8 cellular contexts compared by ENCODE assay signal in genomic region chr7:149126662-149127321, GRCh38. TPM values are rescaled to one million over a fixed set of nuclear protein-coding genes. Genes with fewer than 3 reads are reported as not detected.
DNase-seq lines count a peak whose midpoint lies in the region; ATAC-seq and TF ChIP-seq lines count a peak whose summit lies in the region.

No MANE protein-coding gene starts in this region.

- H3K36me3 ChIP-seq in upper lobe of right lung = peaks cover 17% of the 10 kb centered on the region

- H3K36me3 Mint-ChIP-seq in CD14-positive monocyte = peaks cover 6 to 24% of the 10 kb centered on the region in 2 donors
- peaks cover 41% of the 10 kb centered on the region for H3K36me3 Mint-ChIP-seq in activated naive CD4-positive, alpha-beta T cell treated with anti-CD3 and anti-CD28 coated beads, Interleukin-2, amount 10 ng/mL, durations not matched to agents 7 days and 5 days

- DNase-seq in CD14-positive monocyte (ENCODE audit: low spot score) (peak; percentile 48), RWPE1 (ENCODE audit: low spot score) (peak; percentile 27), cardiac septum (ENCODE audit: low spot score) (peak; percentile 79), pons (ENCODE audit: low spot score) (peak; percentile 50), upper lobe of right lung (peak; percentile 90)
- DNase-seq in activated naive CD4-positive, alpha-beta T cell treated with anti-CD3 and anti-CD28 coated beads, Interleukin-2, amount 10 ng/mL, durations not matched to agents 7 days and 5 days = peak; percentile 76

- no peaks in the 10 kb centered on the region for H3K27me3 ChIP-seq in upper lobe of right lung

- H3K27ac ChIP-seq in RWPE1 = peak overlapping the region; percentile 94
- H3K27ac ChIP-seq in upper lobe of right lung = peak overlapping the region; percentile 96

- peaks cover 8% of the 10 kb centered on the region for H3K9me3 ChIP-seq in upper lobe of right lung

- TF ChIP-seq CTCF in CD14-positive monocyte (IDR thresholded peaks at IDR 0.05) = no peak
- TF ChIP-seq CTCF in RWPE1 (conservative IDR thresholded peaks at IDR 0.05; ENCODE audit: low read depth) = no peak
- no peak for TF ChIP-seq CTCF in upper lobe of right lung (IDR thresholded peaks at IDR 0.05)

- H3K4me1 Mint-ChIP-seq in CD14-positive monocyte = peaks cover 18% of the 10 kb centered on the region
- peaks cover 28% of the 10 kb centered on the region for H3K4me1 Mint-ChIP-seq in activated naive CD4-positive, alpha-beta T cell treated with anti-CD3 and anti-CD28 coated beads, Interleukin-2, amount 10 ng/mL, durations not matched to agents 7 days and 5 days

- peaks cover 0 to 3% (median 3%) of the 10 kb centered on the region in 3 donors for H3K27me3 Mint-ChIP-seq in CD14-positive monocyte (ENCODE audit: low read depth in 3 of 3)
- H3K27me3 Mint-ChIP-seq in activated naive CD4-positive, alpha-beta T cell treated with anti-CD3 and anti-CD28 coated beads, Interleukin-2, amount 10 ng/mL, durations not matched to agents 7 days and 5 days = peaks cover 9% of the 10 kb centered on the region

- peak overlapping the region; percentile 92 to 98 (median 98) for H3K27ac Mint-ChIP-seq in CD14-positive monocyte
- H3K27ac Mint-ChIP-seq in activated naive CD4-positive, alpha-beta T cell treated with anti-CD3 and anti-CD28 coated beads, Interleukin-2, amount 10 ng/mL, durations not matched to agents 7 days and 5 days = peak overlapping the region; percentile 99

- intact Hi-C loops in CD14-positive monocyte (cut with micrococcal nuclease) (loop anchor here (1.0 to 5.0 kb wide), 4 partner anchors 20 to 244 kb away; partner anchors contain the start of genes EZH2 (in 2 of the 2), ZNF398 (in 2 of the 2) and PDIA4 (in 1 of the 2)), cardiac septum (cut with DNase I) (loop anchor here (1.0 to 2.0 kb wide), 3 partner anchors 21 to 62 kb away; partner anchors contain the start of gene ZNF398), upper lobe of right lung (cut with DNase I) (no loop called here)

- H3K4me3 Mint-ChIP-seq in CD14-positive monocyte = peak overlapping the region; percentile 100
- H3K4me3 Mint-ChIP-seq in activated naive CD4-positive, alpha-beta T cell treated with anti-CD3 and anti-CD28 coated beads, Interleukin-2, amount 10 ng/mL, durations not matched to agents 7 days and 5 days = peak overlapping the region; percentile 99

- peak overlapping the region; percentile 98 for H3K4me3 ChIP-seq in upper lobe of right lung

- peaks cover 17% of the 10 kb centered on the region for H3K4me1 ChIP-seq in upper lobe of right lung

- POLR2A ChIA-PET in RWPE1 (lab: Yijun Ruan, JAX; ENCODE audit: low non-redundant PET) = no interaction called here

- H3K9me3 Mint-ChIP-seq in CD14-positive monocyte = peaks cover 5 to 20% (median 15%) of the 10 kb centered on the region in 7 donors
- H3K9me3 Mint-ChIP-seq in activated naive CD4-positive, alpha-beta T cell treated with anti-CD3 and anti-CD28 coated beads, Interleukin-2, amount 10 ng/mL, durations not matched to agents 7 days and 5 days = peaks cover 12% of the 10 kb centered on the region

- CTCF ChIA-PET in RWPE1 (lab: Yijun Ruan, JAX) = interaction anchor here (0.7 to 2.9 kb wide), 5 partner anchors 19 to 319 kb away, joined by 3 to 19 read pairs (median 6); partner anchors contain the start of gene ZNF398
- CTCF ChIA-PET in activated naive CD4-positive, alpha-beta T cell treated with anti-CD3 and anti-CD28 coated beads, Interleukin-2, amount 10 ng/mL, durations not matched to agents 7 days and 5 days (lab: Charles Lee) = interaction anchor here (0.7 to 2.6 kb wide), 4 partner anchors 11 to 22 kb away, joined by 3 to 29 read pairs (median 4); partner anchors contain the start of gene ZNF398

- ATAC-seq in GM19351 (IDR thresholded peaks at IDR 0.05; ENCODE audit: unreplicated experiment) = peak; percentile 41
- peak; percentile 53 for ATAC-seq in HG03460 (IDR thresholded peaks at IDR 0.05; ENCODE audit: unreplicated experiment)
- peak; percentile 84 for ATAC-seq in upper lobe of right lung

RNA-seq across cellular contexts. Expression of gene ZNF425, which starts 0.7 kb away (rescaled TPM):
- under 1 TPM in 1 of 2 donors, not detected in 1; 0.17 TPM for polyA plus RNA-seq in CD14-positive monocyte
- total RNA-seq in cardiac septum = 0.78 TPM
- total RNA-seq in upper lobe of right lung = 1.4 TPM

RNA-seq across cellular contexts. Expression of gene ZNF398, which starts 20.5 kb away (rescaled TPM):
- 1 to 10 TPM; 3.0 to 3.7 TPM for polyA plus RNA-seq in CD14-positive monocyte
- total RNA-seq in cardiac septum (7.4 TPM), upper lobe of right lung (14.5 TPM)

RNA-seq across cellular contexts. Expression of gene ZNF786, which starts 36.3 kb away (rescaled TPM):
- 1 to 10 TPM in 1 of 2 donors, under 1 TPM in 1; 0.84 to 1.2 TPM for polyA plus RNA-seq in CD14-positive monocyte
- total RNA-seq in cardiac septum = 3.0 TPM
- total RNA-seq in upper lobe of right lung = 5.6 TPM

Comparison
In these comparisons a context has a peak if more than half of its experiments do, and no peak if none do; other contexts are left out.
1. Peak in every context shown above with its lines: DNase-seq, ATAC-seq, H3K4me3 ChIP-seq and H3K27ac ChIP-seq.
2. DNase-seq: peak in every context shown above with its lines; median percentile 90 in upper lobe of right lung; 79 in cardiac septum; 76 in activated naive CD4-positive, alpha-beta T cell treated with anti-CD3 and anti-CD28 coated beads, Interleukin-2, amount 10 ng/mL, durations not matched to agents 7 days and 5 days; 50 in pons; 48 in CD14-positive monocyte; 27 in RWPE1.